1 cellular context compared by ENCODE assay signal in the genomic region with DNA sequence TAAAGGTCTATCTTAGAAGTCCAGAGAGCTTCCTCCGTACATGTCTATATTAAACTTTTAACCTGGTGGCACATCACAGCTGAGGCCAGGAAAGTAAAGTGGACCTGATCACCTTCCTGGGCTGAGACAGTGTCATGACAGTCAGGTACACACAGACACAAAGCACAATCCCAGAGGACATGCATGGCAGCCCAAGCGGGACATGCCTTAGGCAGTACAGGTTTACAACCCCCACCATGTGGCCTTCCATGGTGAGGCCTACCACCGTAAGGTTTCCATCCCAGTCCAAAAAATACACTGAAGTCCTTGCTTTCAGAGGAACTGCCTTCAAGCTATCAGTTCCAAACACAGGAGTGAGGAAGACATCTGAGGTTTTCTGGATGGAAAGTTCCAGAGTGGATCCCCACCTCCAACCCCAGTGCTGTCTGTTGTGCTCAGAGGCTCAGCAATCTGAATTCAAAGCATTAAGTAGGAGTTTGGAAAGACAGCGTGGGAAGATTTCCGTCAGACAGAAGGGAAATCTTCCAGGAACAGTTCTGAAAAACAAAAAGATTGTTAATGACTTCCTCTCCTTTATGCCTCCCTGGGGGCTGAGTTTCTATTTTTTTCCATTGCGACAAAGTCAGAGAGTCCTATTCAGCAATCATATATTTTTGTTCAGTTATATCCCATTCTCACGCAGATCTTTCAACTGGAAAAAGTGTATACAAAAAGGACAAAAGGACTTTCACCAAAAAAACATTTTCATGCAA.
TF ChIP-seq lines count a peak whose summit lies in the region.

No MANE protein-coding gene starts in this region.

TF ChIP-seq in H1, 55 proteins besides CTCF, POLR2A, EP300 and RAD21:
- no peak for TF ChIP-seq YY1 (IDR thresholded peaks at IDR 0.05; ENCODE audit: low read depth, low read length)
- TF ChIP-seq SP2 (IDR thresholded peaks at IDR 0.05; ENCODE audit: low read length) = no peak
- no peak for TF ChIP-seq ZNF274 (IDR thresholded peaks at IDR 0.05; ENCODE audit: borderline replicate concordance, extremely low read depth, low read length)
- no peak for TF ChIP-seq POU5F1 (IDR thresholded peaks at IDR 0.05; ENCODE audit: low read depth, low read length)
- no peak for TF ChIP-seq SRF (IDR thresholded peaks at IDR 0.05; ENCODE audit: low read depth, low read length)
- TF ChIP-seq TCF12 (IDR thresholded peaks at IDR 0.05; ENCODE audit: low read depth, low read length) = no peak
- no peak for TF ChIP-seq KDM4A (IDR thresholded peaks at IDR 0.05; ENCODE audit: low read depth, low read length, severe bottlenecking)
